29 cellular contexts compared by ENCODE assay signal in genomic region chr3:195282982-195283381, GRCh38. TPM values are rescaled to one million over a fixed set of nuclear protein-coding genes. Genes with fewer than 3 reads are reported as not detected.
DNase-seq lines count a peak whose midpoint lies in the region; ATAC-seq, FAIRE-seq and TF ChIP-seq lines count a peak whose summit lies in the region.
"Had no signal": no experiment of that assay in that cellular context is flagged by ENCODE, and none has a peak within 500 bp of the region (broad histone marks: within the 10 kb centered on the region; RNA-seq: fewer than 3 reads in every experiment).

No MANE protein-coding gene starts in this region.

- no peaks in the 10 kb centered on the region for H3K4me1 ChIP-seq in CD4-positive, alpha-beta memory T cell (ENCODE audit: insufficient read depth, low read length)
- peaks cover 0 to 16% (median 0%) of the 10 kb centered on the region in 3 donors for H3K4me1 ChIP-seq in esophagus squamous epithelium
- peaks cover 0 to 5% (median 3%) of the 10 kb centered on the region in 3 donors for H3K4me1 ChIP-seq in pancreas
- peaks cover 9% of the 10 kb centered on the region; the same call in 1 of the 2 replicates for H3K4me1 ChIP-seq in HepG2 (ENCODE audit: insufficient read depth, low read length)
- H3K4me1 ChIP-seq: BLaER1, gastrocnemius medialis had no signal

- TF ChIP-seq CTCF in WTC11 (IDR thresholded peaks at IDR 0.05) (no peak), esophagus squamous epithelium (IDR thresholded peaks at IDR 0.05) (no peak), pancreas (IDR thresholded peaks at IDR 0.05) (no peak), HepG2 (CRISPR knock-in tag; IDR thresholded peaks at IDR 0.05) (no peak)

- DNase-seq in CD4-positive, alpha-beta memory T cell = no peak
- DNase-seq in WTC11 (ENCODE audit: low spot score) (no peak), esophagus squamous epithelium (lab: John Stamatoyannopoulos, UW) (no peak), pancreas (no peak), NOMO-1 (lab: John Stamatoyannopoulos, UW; ENCODE audit: unreplicated experiment in 2 of 2) (no peak), HepG2 (ENCODE audit: low spot score) (no peak), RPMI8226 (no peak)
- DNase-seq in activated CD4-positive, alpha-beta T cell treated with anti-CD3 and anti-CD28 coated beads, Interleukin-2, amount 50 U/mL, for 1 hour = no peak
- DNase-seq: ACHN; activated CD4-positive, alpha-beta T cell treated with anti-CD3 and anti-CD28 coated beads for 36 hours; activated naive CD8-positive, alpha-beta T cell treated with anti-CD3 and anti-CD28 coated beads, Interleukin-2, amount 10 ng/mL, durations not matched to agents 7 days and 5 days; Calu3; central memory CD4-positive, alpha-beta T cell; DND-41; erythroblast; gastrocnemius medialis; hippocampal formation; MV-4-11; NCI-H146; NCI-H510A treated with DMSO at 0.1 percent for 48 hours; NK-92 treated with Interleukin-12 subunit alpha and Interleukin-12 subunit beta, amount 100 ng/mL, for 24 hours; SJCRH30; stimulated activated CD8-positive, alpha-beta memory T cell treated with anti-CD3 and anti-CD28 coated beads, Interleukin-4, amount 100 ng/mL, for 48 hours; T-helper 1 cell had no signal

- no peak overlapping the region for H2AFZ ChIP-seq in HepG2 (ENCODE audit: low read length)

- no peaks in the 10 kb centered on the region for H4K20me1 ChIP-seq in HepG2 (ENCODE audit: insufficient read depth, low read length)
- H4K20me1 ChIP-seq: BLaER1 had no signal

- H3K36me3 ChIP-seq in CD4-positive, alpha-beta memory T cell (ENCODE audit: insufficient read depth, low read length) = peaks cover 8% of the 10 kb centered on the region
- H3K36me3 ChIP-seq in esophagus squamous epithelium = peaks cover 0 to 83% (median 6%) of the 10 kb centered on the region in 3 donors
- peaks cover 0 to 1% (median 0%) of the 10 kb centered on the region in 3 donors for H3K36me3 ChIP-seq in pancreas
- no peaks in the 10 kb centered on the region; a peak in 1 of 5 replicates for H3K36me3 ChIP-seq in HepG2 (replicated peaks in 1 of 2; ENCODE audit: control insufficient read depth in 1 of 2, insufficient read depth in 2 of 2, low read length in 2 of 2)
- H3K36me3 ChIP-seq: SJCRH30 had no signal

- no peaks in the 10 kb centered on the region for H3K79me2 ChIP-seq in HepG2 (ENCODE audit: insufficient read depth, low read length)

- no peak for TF ChIP-seq RAD21 in HepG2 (CRISPR knock-in tag; IDR thresholded peaks at IDR 0.05)

- ATAC-seq in WTC11 (no peak), pancreas (peak in 3 of 4 donors; percentile 44 to 61 (median 44)), HepG2 (no peak)
- ATAC-seq: activated CD4-positive, alpha-beta T cell treated with anti-CD3 and anti-CD28 coated beads for 36 hours; gastrocnemius medialis; Panc1 had no signal

- H3K27ac ChIP-seq in CD4-positive, alpha-beta memory T cell (ENCODE audit: low read depth, low read length) = no peak overlapping the region
- peak overlapping the region in 3 of 4 donors; percentile 43 to 67 (median 44) for H3K27ac ChIP-seq in esophagus squamous epithelium
- H3K27ac ChIP-seq in pancreas = no peak overlapping the region
- no peak overlapping the region for H3K27ac ChIP-seq in HepG2 (ENCODE audit: extremely low read length, insufficient read depth, low read length)
- H3K27ac ChIP-seq: BLaER1, gastrocnemius medialis, SJCRH30 had no signal

- POLR2A ChIA-PET in CD4-positive, alpha-beta memory T cell (lab: Charles Lee; ENCODE audit: partially characterized antibody) = no interaction called here
- POLR2A ChIA-PET in WTC11 (lab: Charles Lee) (no interaction called here), HepG2 (lab: Yijun Ruan, JAX) (no interaction called here)

- TF ChIP-seq POLR2A in esophagus squamous epithelium (IDR thresholded peaks at IDR 0.05) (no peak), HepG2 (IDR thresholded peaks at IDR 0.05; ENCODE audit: insufficient read depth in 1 of 2, low read depth in 2 of 2, low read length in 2 of 2) (no peak)

- H3K4me3 Mint-ChIP-seq in CD4-positive, alpha-beta memory T cell = peak overlapping the region in 1 of 8 donors; percentile 54
- H3K4me3 Mint-ChIP-seq in WTC11 = no peak overlapping the region
- H3K4me3 Mint-ChIP-seq: activated CD4-positive, alpha-beta T cell treated with anti-CD3 and anti-CD28 coated beads for 36 hours; activated naive CD8-positive, alpha-beta T cell treated with anti-CD3 and anti-CD28 coated beads, Interleukin-2, amount 10 ng/mL, durations not matched to agents 7 days and 5 days had no signal

- no peak overlapping the region for H3K4me2 ChIP-seq in HepG2 (ENCODE audit: low read depth, low read length)
- H3K4me2 ChIP-seq: BLaER1 had no signal

- H3K27me3 ChIP-seq in CD4-positive, alpha-beta memory T cell (ENCODE audit: insufficient read depth, low read length) = no peaks in the 10 kb centered on the region
- no peaks in the 10 kb centered on the region for H3K27me3 ChIP-seq in esophagus squamous epithelium
- no peaks in the 10 kb centered on the region for H3K27me3 ChIP-seq in pancreas
- no peaks in the 10 kb centered on the region for H3K27me3 ChIP-seq in HepG2 (ENCODE audit: control insufficient read depth in 1 of 2, insufficient read depth in 2 of 2, low read length in 2 of 2)
- H3K27me3 ChIP-seq: BLaER1, gastrocnemius medialis, SJCRH30 had no signal

- H3K4me1 Mint-ChIP-seq in CD4-positive, alpha-beta memory T cell = peaks cover 0 to 4% (median 3%) of the 10 kb centered on the region in 4 donors
- no peaks in the 10 kb centered on the region for H3K4me1 Mint-ChIP-seq in WTC11
- H3K4me1 Mint-ChIP-seq: activated naive CD8-positive, alpha-beta T cell treated with anti-CD3 and anti-CD28 coated beads, Interleukin-2, amount 10 ng/mL, durations not matched to agents 7 days and 5 days had no signal

- no peak overlapping the region for H3K4me3 ChIP-seq in CD4-positive, alpha-beta memory T cell (ENCODE audit: low read length in 2 of 2)
- H3K4me3 ChIP-seq in esophagus squamous epithelium (no peak overlapping the region), pancreas (no peak overlapping the region), HepG2 (replicated peaks in 1 of 3; ENCODE audit: insufficient read depth in 1 of 3, low read depth in 2 of 3, low read length in 3 of 3) (no peak overlapping the region)
- H3K4me3 ChIP-seq: BLaER1, gastrocnemius medialis, SJCRH30 had no signal

- no peaks in the 10 kb centered on the region for H3K9me3 ChIP-seq in CD4-positive, alpha-beta memory T cell (ENCODE audit: control insufficient read depth in 1 of 2, low read length in 2 of 2)
- no peaks in the 10 kb centered on the region for H3K9me3 ChIP-seq in esophagus squamous epithelium
- H3K9me3 ChIP-seq in pancreas = no peaks in the 10 kb centered on the region
- no peaks in the 10 kb centered on the region for H3K9me3 ChIP-seq in HepG2 (ENCODE audit: low read length)
- H3K9me3 ChIP-seq: BLaER1, gastrocnemius medialis, SJCRH30 had no signal

- TF ChIP-seq EP300 in HepG2 (IDR thresholded peaks at IDR 0.05; ENCODE audit: low read depth in 2 of 2, low read length in 2 of 2) = no peak
- no peak for TF ChIP-seq EP300 in HepG2 (CRISPR knock-in tag; IDR thresholded peaks at IDR 0.05; ENCODE audit: borderline replicate concordance)

- FAIRE-seq in pancreas (lab: Jason Lieb, UNC) = no peak
- no peak for FAIRE-seq in HepG2 (lab: Jason Lieb, UNC)
- FAIRE-seq: astrocyte, H54, TTC549 had no signal

- intact Hi-C loops in CD4-positive, alpha-beta memory T cell (cut with micrococcal nuclease) = no loop called here
- intact Hi-C loops in esophagus squamous epithelium (cut with DNase I) = no loop called here
- intact Hi-C loops in pancreas (cut with DNase I) = no loop called here
- intact Hi-C loops in HepG2 (cut with micrococcal nuclease; ENCODE audit: unreplicated experiment) = no loop called here

- WGBS in esophagus squamous epithelium, 2 donors = 32 to 50% methylated on average over 1 to 6 of the region's 7 CpGs
- whole genome bisulfite sequencing in pancreas, 2 donors = 32 to 47% methylated on average over 7 of the region's 7 CpGs
- WGBS in HepG2 (ENCODE audit: low lambda C conversion rate) = 96% methylated on average over 7 of the region's 7 CpGs

- in situ Hi-C loops in HepG2 (cut with HindIII; ENCODE audit: extremely low pct_ligation_motif_present, low pct_unique_long_range_greater_than_20kb) = no loop called here

- no peaks in the 10 kb centered on the region for H3K9me3 Mint-ChIP-seq in CD4-positive, alpha-beta memory T cell
- H3K9me3 Mint-ChIP-seq in WTC11 = no peaks in the 10 kb centered on the region
- H3K9me3 Mint-ChIP-seq: activated naive CD8-positive, alpha-beta T cell treated with anti-CD3 and anti-CD28 coated beads, Interleukin-2, amount 10 ng/mL, durations not matched to agents 7 days and 5 days had no signal

- BruUV-seq in HepG2 (replicated peaks; lab: Mats Ljungman, UMichigan) = no TSS peak

- H3K36me3 Mint-ChIP-seq in CD4-positive, alpha-beta memory T cell = peaks cover 22 to 48% of the 10 kb centered on the region in 2 donors
- peaks cover 9% of the 10 kb centered on the region for H3K36me3 Mint-ChIP-seq in WTC11

- H3K27me3 Mint-ChIP-seq in CD4-positive, alpha-beta memory T cell = no peaks in the 10 kb centered on the region
- H3K27me3 Mint-ChIP-seq in WTC11 (ENCODE audit: low read depth) = no peaks in the 10 kb centered on the region
- H3K27me3 Mint-ChIP-seq: activated CD4-positive, alpha-beta T cell treated with anti-CD3 and anti-CD28 coated beads for 36 hours; activated naive CD8-positive, alpha-beta T cell treated with anti-CD3 and anti-CD28 coated beads, Interleukin-2, amount 10 ng/mL, durations not matched to agents 7 days and 5 days had no signal

- CTCF ChIA-PET in CD4-positive, alpha-beta memory T cell (lab: Charles Lee; ENCODE audit: partially characterized antibody) = interaction anchor here (1.5 to 1.6 kb wide), 2 partner anchors 11 to 241 kb away, joined by 4 to 7 read pairs; partner anchors contain the start of gene XXYLT1
- CTCF ChIA-PET in WTC11 (lab: Charles Lee) = interaction anchor here (1.9 kb wide), 1 partner anchor 12 kb away, joined by 5 read pairs; the partner anchor contains the start of gene XXYLT1
- CTCF ChIA-PET in HepG2 (lab: Yijun Ruan, JAX; ENCODE audit: low intra/inter-chr PET ratio, low total read pairs) = no interaction called here

- peak overlapping the region in 4 of 7 donors; percentile 29 to 75 (median 51) for H3K27ac Mint-ChIP-seq in CD4-positive, alpha-beta memory T cell
- H3K27ac Mint-ChIP-seq in WTC11 = 0 out of 2 replicates have a peak overlapping the region, but pooled peaks have one; percentile 38
- H3K27ac Mint-ChIP-seq: activated naive CD8-positive, alpha-beta T cell treated with anti-CD3 and anti-CD28 coated beads, Interleukin-2, amount 10 ng/mL, durations not matched to agents 7 days and 5 days had no signal

- H3K9ac ChIP-seq in HepG2 (ENCODE audit: insufficient read depth, low read depth, low read length) = no peak overlapping the region
- H3K9ac ChIP-seq: BLaER1 had no signal

RNA-seq across cellular contexts. Expression of gene XXYLT1, which starts 12.0 kb away (rescaled TPM):
- total RNA-seq in CD4-positive, alpha-beta memory T cell = 1 to 10 TPM; 3.9 to 4.4 TPM
- polyA plus RNA-seq in CD4-positive, alpha-beta memory T cell = 1 to 10 TPM; 4.2 to 6.3 TPM
- total RNA-seq in WTC11 (2021) = 21.4 to 23.4 TPM (median 22.5 TPM) in 3 replicates
- total RNA-seq in esophagus squamous epithelium = 10 to 100 TPM; 14.1 to 23.7 (median 15.4) TPM
- 1 to 10 TPM; 1.8 to 5.0 (median 2.5) TPM for total RNA-seq in pancreas
- polyA plus RNA-seq in pancreas = 1 to 10 TPM; 2.5 to 3.4 TPM
- 10.8 and 19.0 TPM in 2 replicates for total RNA-seq in HepG2 (2016; rRNA removed; fragmentation: Illumina TruSeq; extraction: Trizol)
- total RNA-seq in HepG2 (2016; cell fraction: cytosol; rRNA removed; fragmentation: Illumina TruSeq; extraction: Trizol; ENCODE audit: low read depth) = 4.3 and 4.5 TPM in 2 replicates
- 10.4 and 20.3 TPM in 2 replicates for total RNA-seq in HepG2 (2016; cell fraction: insoluble cytoplasmic fraction; rRNA removed; fragmentation: Illumina TruSeq; extraction: Trizol)
- 12.8 and 12.9 TPM in 2 replicates for total RNA-seq in HepG2 (2016; cell fraction: membrane; rRNA removed; fragmentation: Illumina TruSeq; extraction: Trizol)
- 16.1 and 20.9 TPM in 2 replicates for total RNA-seq in HepG2 (2016; cell fraction: nucleus; rRNA removed; fragmentation: Illumina TruSeq; extraction: Trizol)
- polyA plus RNA-seq in HepG2 (2011; rRNA removed) = 17.3 and 17.7 TPM in 2 replicates
- 15.9 and 19.5 TPM in 2 replicates for polyA plus RNA-seq in HepG2 (2011; cell fraction: cytosol; rRNA removed)
- polyA plus RNA-seq in HepG2 (2011; cell fraction: nucleus; rRNA removed) = 18.3 and 18.9 TPM in 2 replicates
- 10.5 and 13.0 TPM in 2 replicates for polyA plus RNA-seq in HepG2 (2012)
- polyA plus RNA-seq in HepG2 (2016; cell fraction: cytosol; fragmentation: Illumina TruSeq; extraction: Trizol; ENCODE audit: low read depth) = 4.4 and 5.4 TPM in 2 replicates
- 14.3 TPM in 2 replicates for polyA plus RNA-seq in HepG2 (2016; cell fraction: insoluble cytoplasmic fraction; fragmentation: Illumina TruSeq; extraction: Trizol; ENCODE audit: low read depth)
- 11.9 and 12.4 TPM in 2 replicates for polyA plus RNA-seq in HepG2 (2016; cell fraction: membrane; fragmentation: Illumina TruSeq; extraction: Trizol; ENCODE audit: low read depth)
- polyA plus RNA-seq in HepG2 (2016; cell fraction: nucleus; fragmentation: Illumina TruSeq; extraction: Trizol; ENCODE audit: insufficient read depth, low read depth) = 33.9 and 35.1 TPM in 2 replicates
- 33.1 and 37.8 TPM in 2 replicates for polyA minus RNA-seq in HepG2 (2011; rRNA and poly(A)+ RNA removed; ENCODE audit: low replicate concordance)
- 15.1 and 17.0 TPM in 2 replicates for polyA minus RNA-seq in HepG2 (2011; cell fraction: cytosol; rRNA and poly(A)+ RNA removed)
- polyA minus RNA-seq in HepG2 (2011; cell fraction: nucleus; rRNA and poly(A)+ RNA removed) = 11.8 and 13.2 TPM in 2 replicates

Comparison
In these comparisons a context has a peak if more than half of its experiments do, and no peak if none do; other contexts are left out.
1. H3K27ac ChIP-seq: peak in esophagus squamous epithelium (3 of 4); none in CD4-positive, alpha-beta memory T cell (single experiment), pancreas (0 of 4) and HepG2 (single experiment).
2. ATAC-seq: peak in pancreas (3 of 4); none in WTC11 (single experiment) and HepG2 (single experiment).